18 cellular contexts compared by ENCODE assay signal in genomic region chr20:709864-710761, GRCh38. TPM values are rescaled to one million over a fixed set of nuclear protein-coding genes. Genes with fewer than 3 reads are reported as not detected.
A peak's percentile ranks its signal among the peaks of the same experiment; 100 is the strongest.
DNase-seq lines count a peak whose midpoint lies in the region; ATAC-seq and TF ChIP-seq lines count a peak whose summit lies in the region.
"Had no signal": no experiment of that assay in that cellular context is flagged by ENCODE, and none has a peak within 500 bp of the region (broad histone marks: within the 10 kb centered on the region; RNA-seq: fewer than 3 reads in every experiment).

No MANE protein-coding gene starts in this region.

- ATAC-seq in HG03025 (IDR thresholded peaks at IDR 0.05; ENCODE audit: low FRiP score, unreplicated experiment), result no peak
- ATAC-seq: T-cell had no signal

- no peak overlapping the region for H3K27ac ChIP-seq in hepatocyte
- no peak overlapping the region for H3K27ac ChIP-seq in prostate gland
- no peak overlapping the region for H3K27ac ChIP-seq in Peyer's patch
- H3K27ac ChIP-seq: 22Rv1, upper lobe of left lung had no signal

- no peaks in the 10 kb centered on the region for H4K20me1 ChIP-seq in hepatocyte (ENCODE audit: insufficient read depth, poor library complexity, severe bottlenecking)

- H3K4me1 ChIP-seq in hepatocyte (ENCODE audit: insufficient read depth) (no peaks in the 10 kb centered on the region), prostate gland (replicated peaks) (no peaks in the 10 kb centered on the region), Peyer's patch (peaks cover 0 to 6% (median 0%) of the 10 kb centered on the region in 4 donors)

- H3K9me3 ChIP-seq in hepatocyte (ENCODE audit: low read depth) (no peaks in the 10 kb centered on the region), prostate gland (no peaks in the 10 kb centered on the region), Peyer's patch (peaks cover 0 to 5% (median 0%) of the 10 kb centered on the region in 4 donors)

- intact Hi-C loops in prostate gland (cut with DNase I), result no loop called here

- 14% methylated on average over 20 of the region's 74 CpGs for WGBS in hepatocyte (ENCODE audit: low lambda C conversion rate, missing lambda C conversion rate)
- 7% methylated on average over 55 of the region's 74 CpGs for WGBS in prostate gland

- H3K27me3 ChIP-seq in hepatocyte, result peaks cover 32% of the 10 kb centered on the region
- H3K27me3 ChIP-seq in prostate gland (replicated peaks; ENCODE audit: insufficient read depth), result no peaks in the 10 kb centered on the region
- H3K27me3 ChIP-seq in Peyer's patch, result peaks cover 0 to 7% of the 10 kb centered on the region in 2 donors

- no peak overlapping the region for H2AFZ ChIP-seq in hepatocyte

- H3K4me3 ChIP-seq in hepatocyte, result no peak overlapping the region
- H3K4me3 ChIP-seq in prostate gland, result peak overlapping the region; percentile 4 to 24
- H3K4me3 ChIP-seq in Peyer's patch, result no peak overlapping the region
- H3K4me3 ChIP-seq: upper lobe of left lung had no signal

- peak overlapping the region; percentile 84 for H3K4me2 ChIP-seq in hepatocyte

- DNase-seq in DMS 273 (lab: John Stamatoyannopoulos, UW; ENCODE audit: unreplicated experiment), result peak; percentile 67
- DNase-seq in DMS 273 treated with DMSO at 0.1 percent for 48 hours (lab: John Stamatoyannopoulos, UW), result no peak
- peak; percentile 61 for DNase-seq in NCI-H69 (lab: John Stamatoyannopoulos, UW)
- DNase-seq in hepatocyte (ENCODE audit: low spot score), result no peak
- no peak for DNase-seq in prostate gland (ENCODE audit: low spot score)
- no peak for DNase-seq in dedifferentiated amniotic fluid mesenchymal stem cell (ENCODE audit: extremely low spot score)
- DNase-seq in Peyer's patch, result no peak
- DNase-seq: activated CD4-positive, alpha-beta T cell treated with anti-CD3 and anti-CD28 coated beads, Interleukin-2, amount 10 ng/mL, durations not matched to agents 7 days and 5 days; immature natural killer cell; NCI-H1048; T-cell had no signal

- no peaks in the 10 kb centered on the region for H3K9me2 ChIP-seq in hepatocyte (replicated peaks; ENCODE audit: insufficient read depth)

- no peak for TF ChIP-seq POLR2A in prostate gland (IDR thresholded peaks at IDR 0.05)
- TF ChIP-seq POLR2A in Peyer's patch (IDR thresholded peaks at IDR 0.05), result no peak

- no peaks in the 10 kb centered on the region for H3K79me2 ChIP-seq in hepatocyte

- TF ChIP-seq CTCF in hepatocyte (IDR thresholded peaks at IDR 0.05; ENCODE audit: poor library complexity), result no peak
- no peak for TF ChIP-seq CTCF in prostate gland (IDR thresholded peaks at IDR 0.05)
- no peak for TF ChIP-seq CTCF in Peyer's patch (IDR thresholded peaks at IDR 0.05)

- H3K36me3 ChIP-seq in hepatocyte (replicated peaks; ENCODE audit: insufficient read depth, low read depth), result no peaks in the 10 kb centered on the region
- H3K36me3 ChIP-seq in prostate gland, result no peaks in the 10 kb centered on the region
- H3K36me3 ChIP-seq in Peyer's patch, result no peaks in the 10 kb centered on the region
- H3K36me3 ChIP-seq: upper lobe of left lung had no signal

RNA-seq across cellular contexts. Expression of gene SCRT2, which starts 34.5 kb away (rescaled TPM):
- total RNA-seq in hepatocyte, result not detected in 2 replicates
- polyA plus RNA-seq in hepatocyte, result not detected in 2 replicates
- total RNA-seq in prostate gland, result under 1 TPM in 1 of 2 donors, not detected in 1; 0.17 TPM
- total RNA-seq in Peyer's patch, result not detected
- total RNA-seq: activated CD4-positive, alpha-beta T cell treated with anti-CD3 and anti-CD28 coated beads, Interleukin-2, amount 10 ng/mL, durations not matched to agents 7 days and 5 days; activated T-helper 2 cell treated with anti-CD3 and anti-CD28 coated beads, Interferon-gamma antibody, Interleukin-2, Interleukin-4, amounts not matched to agents 10 μg/mL and 5 μg/mL and 100 μg/mL, durations not matched to agents 14 hours and 24 hours and 36 hours; epithelial cell of proximal tubule; myocyte; T-cell; upper lobe of left lung had no signal
- polyA plus RNA-seq: immature natural killer cell, small intestine had no signal

RNA-seq across cellular contexts. Expression of gene SRXN1, which starts 57.1 kb away (rescaled TPM):
- total RNA-seq in hepatocyte, result 40.0 and 42.2 TPM in 2 replicates
- polyA plus RNA-seq in hepatocyte, result 26.9 and 39.6 TPM in 2 replicates
- total RNA-seq in prostate gland, result 10 to 100 TPM; 33.6 to 41.4 TPM
- total RNA-seq in Peyer's patch, result 10 to 100 TPM; 15.0 to 83.0 (median 29.9) TPM

RNA-seq across cellular contexts. Expression of gene SLC52A3, which starts 58.2 kb away (rescaled TPM):
- total RNA-seq in hepatocyte (0.33 and 0.80 TPM in 2 replicates), prostate gland (100 to 1,000 TPM in 1 of 2 donors, 10 to 100 TPM in 1; 34.3 to 221 TPM), Peyer's patch (100 to 1,000 TPM in 1 of 4 donors, 10 to 100 TPM in 3; 15.7 to 176 (median 26.0) TPM)
- polyA plus RNA-seq in hepatocyte, result 0.35 and 1.0 TPM in 2 replicates
- total RNA-seq: activated CD4-positive, alpha-beta T cell treated with anti-CD3 and anti-CD28 coated beads, Interleukin-2, amount 10 ng/mL, durations not matched to agents 7 days and 5 days; activated T-helper 2 cell treated with anti-CD3 and anti-CD28 coated beads, Interferon-gamma antibody, Interleukin-2, Interleukin-4, amounts not matched to agents 10 μg/mL and 5 μg/mL and 100 μg/mL, durations not matched to agents 14 hours and 24 hours and 36 hours; myocyte; T-cell had no signal
- polyA plus RNA-seq: immature natural killer cell had no signal

Comparison
In these comparisons a context has a peak if more than half of its experiments do, and no peak if none do; other contexts are left out.
1. DNase-seq: peak in DMS 273 (single experiment) and NCI-H69 (single experiment); none in DMS 273 treated with DMSO at 0.1 percent for 48 hours (single experiment), hepatocyte (single experiment), prostate gland (single experiment), dedifferentiated amniotic fluid mesenchymal stem cell (single experiment) and Peyer's patch (0 of 3).
2. H3K4me3 ChIP-seq: peak in prostate gland (2 of 2); none in hepatocyte (single experiment) and Peyer's patch (0 of 4).